ENCODE assay signal across 9 cellular contexts in genomic region chr10:317219-317868, GRCh38.
DNase-seq lines count a peak whose midpoint lies in the region; ATAC-seq, FAIRE-seq and TF ChIP-seq lines count a peak whose summit lies in the region.
"Had no signal": no experiment of that assay in that cellular context is flagged by ENCODE, and none has a peak within 500 bp of the region (broad histone marks: within the 10 kb centered on the region; RNA-seq: fewer than 3 reads in every experiment).

No MANE protein-coding gene starts in this region.

- H3K9ac ChIP-seq in kidney (ENCODE audit: low read length in 2 of 2): no peak overlapping the region
- no peak overlapping the region for H3K9ac ChIP-seq in neural progenitor cell

- H3K27ac ChIP-seq in kidney (ENCODE audit: low read depth in 2 of 2, low read length in 2 of 2) (no peak overlapping the region), neural progenitor cell (no peak overlapping the region), caudate nucleus (ENCODE audit: low read depth, low read length) (no peak overlapping the region)
- H3K27ac ChIP-seq: epithelial cell of prostate had no signal

- intact Hi-C loops in kidney (cut with DNase I): no loop called here

- H3K4me1 ChIP-seq in kidney (ENCODE audit: control insufficient read depth in 1 of 2, insufficient read depth in 1 of 2, low read depth in 1 of 2, low read length in 2 of 2) (peaks cover 3 to 14% of the 10 kb centered on the region in 2 donors), neural progenitor cell (no peaks in the 10 kb centered on the region)

- no peaks in the 10 kb centered on the region for H3K27me3 ChIP-seq in neural progenitor cell

- H2AFZ ChIP-seq in neural progenitor cell (replicated peaks): no peak overlapping the region

- peak; percentile 78 for DNase-seq in NCI-H1694 (lab: John Stamatoyannopoulos, UW)
- peak; percentile 84 for DNase-seq in kidney
- DNase-seq in DMS114 treated with DMSO at 0.1 percent for 48 hours (lab: John Stamatoyannopoulos, UW; ENCODE audit: unreplicated experiment): no peak
- DNase-seq in neural progenitor cell (ENCODE audit: low spot score): no peak
- DNase-seq in caudate nucleus (lab: John Stamatoyannopoulos, UW): no peak
- DNase-seq in COLO668 (lab: John Stamatoyannopoulos, UW; ENCODE audit: unreplicated experiment): no peak

- no peaks in the 10 kb centered on the region for H3F3A ChIP-seq in neural progenitor cell (ENCODE audit: low read depth)

- H3K4me3 Mint-ChIP-seq in neural progenitor cell: no peak overlapping the region

- H3K79me2 ChIP-seq in neural progenitor cell (ENCODE audit: low read depth): no peaks in the 10 kb centered on the region

- peaks cover 21% of the 10 kb centered on the region for H3K36me3 Mint-ChIP-seq in neural progenitor cell

- peaks cover 2% of the 10 kb centered on the region for H3K4me1 Mint-ChIP-seq in neural progenitor cell

- H3K4me3 ChIP-seq in kidney (ENCODE audit: low read length in 2 of 2): no peak overlapping the region
- H3K4me3 ChIP-seq in neural progenitor cell: no peak overlapping the region

- FAIRE-seq in kidney (lab: Jason Lieb, UNC): no peak

- peaks cover 4 to 20% of the 10 kb centered on the region in 2 donors for H3K36me3 ChIP-seq in kidney (ENCODE audit: control insufficient read depth in 1 of 2, insufficient read depth in 2 of 2, low read length in 2 of 2)
- H3K36me3 ChIP-seq in neural progenitor cell: no peaks in the 10 kb centered on the region

- H3K27me3 Mint-ChIP-seq in neural progenitor cell (ENCODE audit: insufficient read depth, low read depth): no peaks in the 10 kb centered on the region

- no peak for TF ChIP-seq CTCF in kidney (IDR thresholded peaks at IDR 0.05; ENCODE audit: borderline replicate concordance, extremely low read depth, insufficient read depth)
- no peak for TF ChIP-seq CTCF in neural progenitor cell (IDR thresholded peaks at IDR 0.05)

- H4K20me1 ChIP-seq in neural progenitor cell (ENCODE audit: low read depth): no peaks in the 10 kb centered on the region

- ATAC-seq in GM18502 (IDR thresholded peaks at IDR 0.05; ENCODE audit: poor library complexity, unreplicated experiment) (peak; percentile 94), GM21576 (IDR thresholded peaks at IDR 0.05; ENCODE audit: unreplicated experiment) (peak; percentile 97)

- no peak overlapping the region for H3K27ac Mint-ChIP-seq in neural progenitor cell

- no peaks in the 10 kb centered on the region for H3K9me3 Mint-ChIP-seq in neural progenitor cell

- H3K9me3 ChIP-seq in kidney (ENCODE audit: control insufficient read depth in 1 of 2, low read length in 2 of 2) (no peaks in the 10 kb centered on the region), neural progenitor cell (ENCODE audit: low read depth) (no peaks in the 10 kb centered on the region)

- no peak overlapping the region for H3K4me2 ChIP-seq in neural progenitor cell

Comparison
In these comparisons a context has a peak if more than half of its experiments do, and no peak if none do; other contexts are left out.
1. DNase-seq: peak in NCI-H1694 (single experiment) and kidney (single experiment); none in DMS114 treated with DMSO at 0.1 percent for 48 hours (single experiment), neural progenitor cell (single experiment), caudate nucleus (0 of 61) and COLO668 (single experiment).